In genomic region chr2:105744909-105745853, GRCh38 we compare ENCODE assay signal across 1 cellular context.
A peak's percentile ranks its signal among the peaks of the same experiment; 100 is the strongest.
TF ChIP-seq lines count a peak whose summit lies in the region.

Gene NCK2, plus strand, starts transcription at chr2:105744912. Its CDS starts 110,152 bp downstream, at chr2:105855064.

TF ChIP-seq in HepG2, 621 proteins besides CTCF, POLR2A, EP300 and RAD21 (continued from another document and continues in another):
- TF ChIP-seq ZNF704 (CRISPR knock-in tag; IDR thresholded peaks at IDR 0.05; ENCODE audit: borderline replicate concordance), result no peak
- no peak for TF ChIP-seq FOXK1 (CRISPR knock-in tag; IDR thresholded peaks at IDR 0.05; ENCODE audit: borderline replicate concordance, low read depth)
- TF ChIP-seq PAWR (CRISPR knock-in tag; IDR thresholded peaks at IDR 0.05; ENCODE audit: borderline replicate concordance), result no peak
- TF ChIP-seq SNRNP70 (IDR thresholded peaks at IDR 0.05; ENCODE audit: low read depth, low read length), result no peak
- no peak for TF ChIP-seq ZNF781 (CRISPR knock-in tag; IDR thresholded peaks at IDR 0.05; ENCODE audit: borderline replicate concordance, not compliant biosample characterization)
- 0 out of 2 replicates have a peak, but pooled peaks have one; percentile 32 for TF ChIP-seq ZNF646 (CRISPR knock-in tag; IDR thresholded peaks at IDR 0.05)
- no peak for TF ChIP-seq ZBTB20 (CRISPR knock-in tag; IDR thresholded peaks at IDR 0.05; ENCODE audit: borderline replicate concordance, low read depth)
- no peak for TF ChIP-seq EEA1 (CRISPR knock-in tag; IDR thresholded peaks at IDR 0.05; ENCODE audit: borderline replicate concordance)
- no peak for TF ChIP-seq ZUFSP (CRISPR knock-in tag; IDR thresholded peaks at IDR 0.05; ENCODE audit: borderline replicate concordance)
- TF ChIP-seq RFX3 (CRISPR knock-in tag; IDR thresholded peaks at IDR 0.05), result no peak
- TF ChIP-seq ZFP41 (CRISPR knock-in tag; IDR thresholded peaks at IDR 0.05; ENCODE audit: borderline replicate concordance), result no peak
- TF ChIP-seq ZNF263 (CRISPR knock-in tag; IDR thresholded peaks at IDR 0.05), result peak; percentile 81
- TF ChIP-seq ZNF550 (CRISPR knock-in tag; IDR thresholded peaks at IDR 0.05; ENCODE audit: borderline replicate concordance), result no peak
- no peak for TF ChIP-seq ZNF10 (CRISPR knock-in tag; IDR thresholded peaks at IDR 0.05; ENCODE audit: borderline replicate concordance, low read depth)
- no peak for TF ChIP-seq ELF1 (CRISPR knock-in tag; IDR thresholded peaks at IDR 0.05)
- peak; percentile 48; the same call in 1 of the 2 replicates for TF ChIP-seq HES4 (CRISPR knock-in tag; IDR thresholded peaks at IDR 0.05; ENCODE audit: borderline replicate concordance)
- no peak for TF ChIP-seq KAT2B (IDR thresholded peaks at IDR 0.05; ENCODE audit: borderline replicate concordance, low read depth, low read length)
- no peak for TF ChIP-seq ATF1 (CRISPR knock-in tag; IDR thresholded peaks at IDR 0.05)
- no peak for TF ChIP-seq HMG20A (CRISPR knock-in tag; IDR thresholded peaks at IDR 0.05; ENCODE audit: borderline replicate concordance)
- TF ChIP-seq ZMYM2 (CRISPR knock-in tag; IDR thresholded peaks at IDR 0.05), result no peak
- no peak for TF ChIP-seq TERF1 (CRISPR knock-in tag; IDR thresholded peaks at IDR 0.05)
- TF ChIP-seq ZNF709 (CRISPR knock-in tag; IDR thresholded peaks at IDR 0.05), result 0 out of 2 replicates have a peak, but pooled peaks have one; percentile 47
- TF ChIP-seq PCBP2 (optimal IDR thresholded peaks at IDR 0.05; ENCODE audit: low read depth, low read length, poor library complexity, severe bottlenecking), result no peak
- TF ChIP-seq GATA4 (IDR thresholded peaks at IDR 0.05; ENCODE audit: borderline replicate concordance, low read depth), result no peak
- no peak for TF ChIP-seq GATAD2A (CRISPR knock-in tag; IDR thresholded peaks at IDR 0.05)
- TF ChIP-seq ZNF501 (CRISPR knock-in tag; IDR thresholded peaks at IDR 0.05), result peak; percentile 6; the same call in 1 of the 2 replicates
- TF ChIP-seq ZFAT (CRISPR knock-in tag; conservative IDR thresholded peaks at IDR 0.05), result no peak
- TF ChIP-seq FIP1L1 (IDR thresholded peaks at IDR 0.05; ENCODE audit: borderline replicate concordance, insufficient read depth, low read depth, low read length), result no peak
- no peak; the same call in 1 of the 2 replicates for TF ChIP-seq GLI4 (CRISPR knock-in tag; IDR thresholded peaks at IDR 0.05; ENCODE audit: borderline replicate concordance)
- no peak for TF ChIP-seq DBP (CRISPR knock-in tag; IDR thresholded peaks at IDR 0.05; ENCODE audit: not compliant biosample characterization)
- TF ChIP-seq SP140L (CRISPR knock-in tag; IDR thresholded peaks at IDR 0.05; ENCODE audit: borderline replicate concordance), result no peak
- no peak for TF ChIP-seq MIXL1 (CRISPR knock-in tag; IDR thresholded peaks at IDR 0.05)
- no peak for TF ChIP-seq NFYC (CRISPR knock-in tag; IDR thresholded peaks at IDR 0.05)
- TF ChIP-seq ATRX (CRISPR knock-in tag; IDR thresholded peaks at IDR 0.05; ENCODE audit: borderline replicate concordance), result no peak
- TF ChIP-seq LCORL (IDR thresholded peaks at IDR 0.05), result no peak
- no peak for TF ChIP-seq LCORL (CRISPR knock-in tag; IDR thresholded peaks at IDR 0.05)
- TF ChIP-seq CSRNP1 (CRISPR knock-in tag; IDR thresholded peaks at IDR 0.05), result no peak
- TF ChIP-seq ZNF207 (IDR thresholded peaks at IDR 0.05; ENCODE audit: borderline replicate concordance), result no peak
- TF ChIP-seq ZNF441 (CRISPR knock-in tag; IDR thresholded peaks at IDR 0.05; ENCODE audit: borderline replicate concordance), result no peak
- TF ChIP-seq MXD1 (CRISPR knock-in tag; IDR thresholded peaks at IDR 0.05), result no peak; the same call in 1 of the 2 replicates
- no peak for TF ChIP-seq ZNF260 (CRISPR knock-in tag; IDR thresholded peaks at IDR 0.05; ENCODE audit: borderline replicate concordance, low read depth)
- no peak for TF ChIP-seq RERE (CRISPR knock-in tag; IDR thresholded peaks at IDR 0.05; ENCODE audit: low read depth)
- TF ChIP-seq ZNF543 (CRISPR knock-in tag; IDR thresholded peaks at IDR 0.05), result no peak; the same call in 1 of the 2 replicates
- TF ChIP-seq BATF2 (CRISPR knock-in tag; IDR thresholded peaks at IDR 0.05), result no peak
- peak; percentile 66 for TF ChIP-seq PHF8 (CRISPR knock-in tag; IDR thresholded peaks at IDR 0.05)
